Comparison of ENCODE assay signal across 1 cellular context in the genomic region with DNA sequence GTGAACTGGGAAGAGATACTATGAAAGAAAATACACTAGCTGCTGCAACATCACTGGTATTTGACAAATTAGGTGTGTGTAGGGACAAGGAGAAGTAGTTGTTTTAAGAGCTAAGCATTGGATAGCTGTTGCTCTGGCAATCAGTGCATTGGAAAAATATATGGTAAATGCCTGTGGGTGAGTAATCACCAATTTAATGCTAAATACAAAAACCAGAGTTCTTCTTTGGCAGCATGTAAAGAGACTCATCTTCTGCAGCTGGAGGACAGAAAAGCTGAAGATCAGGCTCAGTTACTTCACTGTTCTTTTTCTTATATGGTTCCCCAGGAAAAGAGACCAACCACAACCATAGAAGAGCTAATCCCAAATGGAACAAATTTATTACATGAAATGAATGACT.
TF ChIP-seq lines count a peak whose summit lies in the region.

No MANE protein-coding gene starts in this region.

TF ChIP-seq in GM23338, 12 proteins besides CTCF, POLR2A, EP300 and RAD21 (continued from another document):
- no peak for TF ChIP-seq ZNF462 (CRISPR knock-in tag; IDR thresholded peaks at IDR 0.05)
- TF ChIP-seq REST (IDR thresholded peaks at IDR 0.05; ENCODE audit: unreplicated experiment) = no peak
- no peak for TF ChIP-seq EZH2 (IDR thresholded peaks at IDR 0.05; ENCODE audit: low read depth, unreplicated experiment)
- TF ChIP-seq EZH2phosphoT487 (IDR thresholded peaks at IDR 0.05; ENCODE audit: unreplicated experiment) = no peak
- no peak for TF ChIP-seq STAT1 (IDR thresholded peaks at IDR 0.05; ENCODE audit: unreplicated experiment)
- no peak for TF ChIP-seq CREB1 (CRISPR knock-in tag; IDR thresholded peaks at IDR 0.05; ENCODE audit: low read depth)
- no peak for TF ChIP-seq JUNB (IDR thresholded peaks at IDR 0.05; ENCODE audit: unreplicated experiment)
- TF ChIP-seq ZNF331 (CRISPR knock-in tag; IDR thresholded peaks at IDR 0.05; ENCODE audit: low read depth) = no peak
- no peak for TF ChIP-seq ZNF114 (CRISPR knock-in tag; IDR thresholded peaks at IDR 0.05)
- no peak for TF ChIP-seq POLR2AphosphoS5 (IDR thresholded peaks at IDR 0.05; ENCODE audit: low read depth)
